8 cellular contexts compared by ENCODE assay signal in the genomic region with DNA sequence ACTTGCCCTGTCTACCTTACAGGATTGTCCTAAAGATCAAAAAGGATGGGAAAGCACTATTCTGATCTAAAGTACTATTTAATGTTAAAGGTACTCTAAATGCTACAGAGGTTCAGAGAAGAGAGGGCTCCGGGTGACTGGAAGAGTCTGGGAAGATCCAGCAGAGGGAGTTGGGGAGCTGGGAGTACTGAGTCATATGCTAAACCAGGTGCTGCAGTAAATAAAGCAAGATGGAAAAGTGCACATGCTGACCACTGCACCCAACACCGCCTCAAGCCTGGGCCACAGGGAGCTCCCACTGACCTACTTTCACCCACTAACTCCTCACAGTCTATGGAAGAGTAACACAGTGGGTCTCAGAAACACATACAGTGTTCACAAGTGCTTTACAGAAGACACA. TPM values are rescaled to one million over a fixed set of nuclear protein-coding genes. Genes with fewer than 3 reads are reported as not detected.
DNase-seq lines count a peak whose midpoint lies in the region; ATAC-seq, FAIRE-seq and TF ChIP-seq lines count a peak whose summit lies in the region.

No MANE protein-coding gene starts in this region.

- ATAC-seq in left cardiac atrium (peak; percentile 69), HG03342 (IDR thresholded peaks at IDR 0.05; ENCODE audit: unreplicated experiment) (no peak), GM19035 (IDR thresholded peaks at IDR 0.05; ENCODE audit: unreplicated experiment) (no peak), GM21723 (IDR thresholded peaks at IDR 0.05; ENCODE audit: unreplicated experiment) (no peak), GM18505 (IDR thresholded peaks at IDR 0.05; ENCODE audit: unreplicated experiment) (no peak)

- DNase-seq in 8988T (peak; percentile 79), RCC 7860 (ENCODE audit: low spot score) (peak; percentile 42), left cardiac atrium (no peak)

- no peak overlapping the region for H3K4me3 ChIP-seq in GM12875 (ENCODE audit: low read depth, low read length)

- FAIRE-seq in RCC 7860 (lab: Jason Lieb, UNC): no peak

- peak; percentile 26; the same call in 1 of the 2 replicates for TF ChIP-seq CTCF in GM12875 (IDR thresholded peaks at IDR 0.05; ENCODE audit: borderline replicate concordance, insufficient read depth, low read depth, low read length)

- intact Hi-C loops in left cardiac atrium (cut with DNase I): no loop called here

- no peak for TF ChIP-seq POLR2A in GM18505 (IDR thresholded peaks at IDR 0.05; ENCODE audit: borderline replicate concordance, extremely low read depth, insufficient read depth, insufficient read length)

RNA-seq across cellular contexts. Expression of gene WT1, which starts 49.3 kb away (rescaled TPM):
- total RNA-seq in left cardiac atrium: 1 to 10 TPM; 4.2 to 4.5 TPM

Comparison
In these comparisons a context has a peak if more than half of its experiments do, and no peak if none do; other contexts are left out.
1. ATAC-seq: peak in left cardiac atrium (2 of 2); none in HG03342 (single experiment), GM19035 (single experiment), GM21723 (single experiment) and GM18505 (single experiment).